In the genomic region with DNA sequence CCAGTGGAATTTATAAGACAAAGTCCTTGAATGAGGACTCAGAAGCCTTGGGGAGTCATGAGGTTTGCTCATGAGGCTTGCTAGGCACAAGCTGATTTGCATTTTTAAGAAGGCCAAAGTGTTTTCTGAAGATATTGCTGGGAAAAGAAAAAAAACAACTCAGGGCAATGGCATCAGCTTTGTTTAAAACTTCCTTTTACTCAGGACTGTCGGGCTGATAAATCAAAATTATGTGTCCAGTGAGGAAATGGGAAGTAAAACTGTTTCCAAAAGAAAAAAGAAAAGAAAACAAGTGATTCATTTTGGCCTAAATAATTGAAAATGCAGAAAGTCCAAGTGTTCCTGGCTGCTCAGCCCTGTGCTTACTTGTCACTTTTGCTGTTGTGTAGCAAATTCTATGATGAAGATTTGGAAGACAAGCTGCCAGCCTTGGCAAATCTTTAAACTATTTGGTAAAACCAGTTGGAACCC, we compare ENCODE assay signal across 15 cellular contexts.
DNase-seq lines count a peak whose midpoint lies in the region; TF ChIP-seq lines count a peak whose summit lies in the region.
"Had no signal": no experiment of that assay in that cellular context is flagged by ENCODE, and none has a peak within 500 bp of the region (broad histone marks: within the 10 kb centered on the region; RNA-seq: fewer than 3 reads in every experiment).

No MANE protein-coding gene starts in this region.

- H3K36me3 ChIP-seq in ACC112 (ENCODE audit: insufficient read depth, low read length): no peaks in the 10 kb centered on the region
- H3K36me3 ChIP-seq in osteoblast (ENCODE audit: insufficient read depth, low read length): no peaks in the 10 kb centered on the region
- H3K36me3 ChIP-seq in ascending aorta: no peaks in the 10 kb centered on the region

- H3K27me3 ChIP-seq in ACC112 (ENCODE audit: insufficient read depth, low read length) (no peaks in the 10 kb centered on the region), osteoblast (ENCODE audit: insufficient read depth, low read length) (no peaks in the 10 kb centered on the region), ascending aorta (no peaks in the 10 kb centered on the region)

- TF ChIP-seq CTCF in HFFc6 (IDR thresholded peaks at IDR 0.05): no peak
- TF ChIP-seq CTCF in osteoblast (IDR thresholded peaks at IDR 0.05; ENCODE audit: extremely low read depth, low read depth, low read length): no peak
- no peak for TF ChIP-seq CTCF in ascending aorta (IDR thresholded peaks at IDR 0.05)

- no peaks in the 10 kb centered on the region for H3K9me3 Mint-ChIP-seq in HFFc6

- H2AFZ ChIP-seq in ACC112 (ENCODE audit: low read length, unreplicated experiment): peak overlapping the region; percentile 87
- H2AFZ ChIP-seq in osteoblast (ENCODE audit: low read length): peak overlapping the region; percentile 2

- no peak overlapping the region for H3K4me3 Mint-ChIP-seq in HFFc6

- H3K4me1 ChIP-seq in ACC112 (ENCODE audit: control insufficient read depth, insufficient read depth, low read length, unreplicated experiment) (peaks cover 7% of the 10 kb centered on the region), osteoblast (ENCODE audit: insufficient read depth, low read length) (peaks cover 30% of the 10 kb centered on the region), ascending aorta (no peaks in the 10 kb centered on the region)

- intact Hi-C loops in ascending aorta (cut with DNase I): no loop called here

- H3K27ac ChIP-seq in ACC112 (ENCODE audit: low read depth, low read length): no peak overlapping the region
- H3K27ac ChIP-seq in osteoblast (ENCODE audit: low read depth, low read length): no peak overlapping the region
- peak overlapping the region in 1 of 2 donors; percentile 26 for H3K27ac ChIP-seq in ascending aorta
- H3K27ac ChIP-seq: VCaP had no signal

- no peaks in the 10 kb centered on the region for H3K9me3 ChIP-seq in osteoblast (ENCODE audit: low read depth, low read length)
- H3K9me3 ChIP-seq in ascending aorta: no peaks in the 10 kb centered on the region

- no peaks in the 10 kb centered on the region for H3K36me3 Mint-ChIP-seq in HFFc6 (ENCODE audit: low read depth)

- H3K79me2 ChIP-seq in ACC112 (ENCODE audit: control insufficient read depth, insufficient read depth, low read length, unreplicated experiment) (no peaks in the 10 kb centered on the region), osteoblast (ENCODE audit: insufficient read depth, low read length) (no peaks in the 10 kb centered on the region)

- DNase-seq in HFFc6: peak; percentile 14
- peak; percentile 32 for DNase-seq in foreskin melanocyte
- DNase-seq in osteoblast (ENCODE audit: insufficient read length, low spot score, missing footprints): peak; percentile 54
- DNase-seq in HUDEP-2 (lab: John Stamatoyannopoulos, UW; ENCODE audit: unreplicated experiment in 76 of 76): no peak
- DNase-seq in HuH-7 (ENCODE audit: low spot score): no peak
- no peak for DNase-seq in ascending aorta (ENCODE audit: low spot score in 2 of 2)
- no peak for DNase-seq in D341Med (ENCODE audit: low spot score)
- DNase-seq: activated naive CD4-positive, alpha-beta T cell treated with anti-CD3 and anti-CD28 coated beads, Interleukin-2, amount 50 U/mL, for 16 hours; caudate nucleus; DMS153; hippocampal formation; substantia nigra had no signal

- no peaks in the 10 kb centered on the region for H3K27me3 Mint-ChIP-seq in HFFc6 (ENCODE audit: insufficient read depth)

- peak overlapping the region; percentile 40 for H3K27ac Mint-ChIP-seq in HFFc6

- H3K4me2 ChIP-seq in osteoblast (ENCODE audit: insufficient read depth, low read length): no peak overlapping the region
- H3K4me2 ChIP-seq: smooth muscle cell had no signal

- H3K4me3 ChIP-seq in ACC112 (ENCODE audit: low read depth, low read length) (no peak overlapping the region), osteoblast (ENCODE audit: insufficient read depth, low read length) (no peak overlapping the region), ascending aorta (no peak overlapping the region)
- H3K4me3 ChIP-seq: smooth muscle cell had no signal

- peaks cover 48% of the 10 kb centered on the region for H3K4me1 Mint-ChIP-seq in HFFc6 (ENCODE audit: low read depth)

- no peaks in the 10 kb centered on the region for H4K20me1 ChIP-seq in osteoblast (ENCODE audit: insufficient read depth, low read length)

Comparison
In these comparisons a context has a peak if more than half of its experiments do, and no peak if none do; other contexts are left out.
1. DNase-seq: peak in HFFc6 (single experiment), foreskin melanocyte (single experiment) and osteoblast (single experiment); none in HUDEP-2 (0 of 76), HuH-7 (single experiment), ascending aorta (0 of 2) and D341Med (single experiment).